ENCODE assay signal across 13 cellular contexts in the genomic region with DNA sequence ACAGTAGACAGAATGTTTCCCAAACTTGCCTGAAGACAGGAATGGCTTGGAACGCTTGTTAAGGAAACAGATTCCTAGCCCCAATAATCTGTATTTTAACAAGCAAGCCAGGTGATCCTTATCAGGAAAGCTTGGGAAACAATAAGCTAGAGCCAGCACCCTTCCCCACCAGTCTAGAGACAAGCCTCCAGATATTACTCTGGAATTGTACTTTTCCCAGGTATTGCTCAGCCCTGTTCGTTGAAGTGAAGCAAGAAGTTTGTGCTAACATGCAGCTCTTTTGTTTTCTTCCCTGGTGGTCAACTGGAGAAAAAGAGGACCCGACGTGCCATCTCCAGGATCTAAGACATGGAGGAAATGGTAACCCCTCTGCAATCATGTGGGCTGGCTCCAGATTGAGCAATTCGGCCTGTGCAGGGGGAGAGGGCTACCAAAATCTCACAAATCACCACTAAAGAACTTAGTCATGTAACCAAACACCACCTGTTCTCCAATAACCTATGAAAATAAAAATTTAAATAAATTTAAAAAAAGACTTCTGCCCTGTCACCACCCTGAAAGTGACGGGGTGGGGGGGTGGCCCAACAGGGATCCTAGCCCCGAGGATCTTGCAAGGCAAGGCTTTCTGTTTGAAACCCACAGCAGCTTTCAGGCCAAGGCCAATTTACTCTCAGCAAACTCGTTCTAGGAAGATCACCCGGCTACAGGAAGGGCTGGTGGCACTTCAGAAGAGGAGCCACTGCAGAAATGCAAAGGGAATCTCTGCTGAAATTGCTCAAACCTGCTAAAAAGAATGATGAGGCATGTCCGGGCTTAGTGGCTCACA. TPM values are rescaled to one million over a fixed set of nuclear protein-coding genes. Genes with fewer than 3 reads are reported as not detected.
DNase-seq lines count a peak whose midpoint lies in the region; ATAC-seq and TF ChIP-seq lines count a peak whose summit lies in the region.
"Had no signal": no experiment of that assay in that cellular context is flagged by ENCODE, and none has a peak within 500 bp of the region (broad histone marks: within the 10 kb centered on the region; RNA-seq: fewer than 3 reads in every experiment).

No MANE protein-coding gene starts in this region.

- H3K79me2 ChIP-seq in neural progenitor cell (ENCODE audit: low read depth), result no peaks in the 10 kb centered on the region

- no peak for ATAC-seq in activated T-cell treated with anti-CD3 and anti-CD28 coated beads, Interleukin-2, amount 50 U/mL, for 72 hours (replicated peaks in 1 of 2)

- no peak overlapping the region for H3K9ac ChIP-seq in neural progenitor cell

- H3K4me3 Mint-ChIP-seq in chondrocyte (ENCODE audit: unreplicated experiment) (no peak overlapping the region), neural progenitor cell (no peak overlapping the region)
- no peak overlapping the region for H3K4me3 Mint-ChIP-seq in activated T-cell treated with anti-CD3 and anti-CD28 coated beads, Interleukin-2, amount 50 U/mL, for 72 hours
- H3K4me3 Mint-ChIP-seq: activated CD4-positive, alpha-beta memory T cell treated with anti-CD3 and anti-CD28 coated beads for 36 hours had no signal

- no peaks in the 10 kb centered on the region for H3K27me3 Mint-ChIP-seq in chondrocyte (ENCODE audit: low read depth)
- no peaks in the 10 kb centered on the region for H3K27me3 Mint-ChIP-seq in neural progenitor cell (ENCODE audit: insufficient read depth, low read depth)
- H3K27me3 Mint-ChIP-seq in activated T-cell treated with anti-CD3 and anti-CD28 coated beads, Interleukin-2, amount 50 U/mL, for 72 hours (ENCODE audit: low read depth), result no peaks in the 10 kb centered on the region

- no peaks in the 10 kb centered on the region for H4K20me1 ChIP-seq in neural progenitor cell (ENCODE audit: low read depth)

- H3K4me3 ChIP-seq in LNCaP clone FGC (ENCODE audit: low read depth, low read length), result peak overlapping the region; percentile 6
- H3K4me3 ChIP-seq in neural progenitor cell, result no peak overlapping the region
- H3K4me3 ChIP-seq: vagina had no signal

- H3K36me3 Mint-ChIP-seq in chondrocyte (ENCODE audit: low read depth), result peaks cover 1% of the 10 kb centered on the region
- no peaks in the 10 kb centered on the region for H3K36me3 Mint-ChIP-seq in neural progenitor cell
- no peaks in the 10 kb centered on the region for H3K36me3 Mint-ChIP-seq in activated T-cell treated with anti-CD3 and anti-CD28 coated beads, Interleukin-2, amount 50 U/mL, for 72 hours (ENCODE audit: insufficient read depth in 2 of 2)
- H3K36me3 Mint-ChIP-seq: activated CD4-positive, alpha-beta memory T cell treated with anti-CD3 and anti-CD28 coated beads for 36 hours had no signal

- no peak overlapping the region for H2AFZ ChIP-seq in neural progenitor cell (replicated peaks)

- no peaks in the 10 kb centered on the region for H3K9me3 ChIP-seq in neural progenitor cell (ENCODE audit: low read depth)
- H3K9me3 ChIP-seq: vagina had no signal

- DNase-seq in Caki2 (ENCODE audit: low read depth) (peak; percentile 27), LNCaP clone FGC (ENCODE audit: low read depth) (peak; percentile 74), chondrocyte (ENCODE audit: low spot score) (no peak), neural progenitor cell (ENCODE audit: low spot score) (no peak), NCI-H1436 (lab: John Stamatoyannopoulos, UW) (no peak), COLO829 (ENCODE audit: low spot score) (no peak), DMS114 treated with DMSO at 0.1 percent for 48 hours (lab: John Stamatoyannopoulos, UW; ENCODE audit: unreplicated experiment) (no peak)
- no peak for DNase-seq in activated T-cell treated with anti-CD3 and anti-CD28 coated beads, Interleukin-2, amount 50 U/mL, for 72 hours
- DNase-seq: activated CD4-positive, alpha-beta memory T cell treated with anti-CD3 and anti-CD28 coated beads for 36 hours; activated naive CD4-positive, alpha-beta T cell treated with anti-CD3 and anti-CD28 coated beads, Interleukin-2, amount 50 U/mL, for 16 hours; NCI-H2171; T-helper 1 cell had no signal

- TF ChIP-seq CTCF in LNCaP clone FGC (IDR thresholded peaks at IDR 0.05; ENCODE audit: control insufficient read depth, extremely low read depth, insufficient read depth) (no peak), chondrocyte (IDR thresholded peaks at IDR 0.05) (no peak), neural progenitor cell (IDR thresholded peaks at IDR 0.05) (no peak)

- no peak overlapping the region for H3K27ac ChIP-seq in neural progenitor cell
- H3K27ac ChIP-seq: vagina had no signal

- H3K36me3 ChIP-seq in neural progenitor cell, result no peaks in the 10 kb centered on the region
- H3K36me3 ChIP-seq: vagina had no signal

- H3K4me1 ChIP-seq in neural progenitor cell, result peaks cover 81% of the 10 kb centered on the region

- H3K4me1 Mint-ChIP-seq in chondrocyte (ENCODE audit: low read depth), result peaks cover 92% of the 10 kb centered on the region
- peaks cover 93% of the 10 kb centered on the region for H3K4me1 Mint-ChIP-seq in neural progenitor cell
- no peaks in the 10 kb centered on the region for H3K4me1 Mint-ChIP-seq in activated T-cell treated with anti-CD3 and anti-CD28 coated beads, Interleukin-2, amount 50 U/mL, for 72 hours (ENCODE audit: low read depth)

- in situ Hi-C loops in Caki2 (cut with HindIII; ENCODE audit: low pct_unique_long_range_greater_than_20kb, low sequenced_read_pairs), result no loop called here

- peak overlapping the region; percentile 20 for H3K4me2 ChIP-seq in neural progenitor cell

- no peaks in the 10 kb centered on the region for H3K27me3 ChIP-seq in neural progenitor cell
- H3K27me3 ChIP-seq: vagina had no signal

- H3K27ac Mint-ChIP-seq in chondrocyte (ENCODE audit: unreplicated experiment) (peak overlapping the region; percentile 94), neural progenitor cell (peak overlapping the region; percentile 87)
- H3K27ac Mint-ChIP-seq in activated T-cell treated with anti-CD3 and anti-CD28 coated beads, Interleukin-2, amount 50 U/mL, for 72 hours, result no peak overlapping the region
- H3K27ac Mint-ChIP-seq: activated CD4-positive, alpha-beta memory T cell treated with anti-CD3 and anti-CD28 coated beads for 36 hours had no signal

- H3K9me3 Mint-ChIP-seq in chondrocyte (ENCODE audit: low read depth), result no peaks in the 10 kb centered on the region
- H3K9me3 Mint-ChIP-seq in neural progenitor cell, result no peaks in the 10 kb centered on the region
- no peaks in the 10 kb centered on the region for H3K9me3 Mint-ChIP-seq in activated T-cell treated with anti-CD3 and anti-CD28 coated beads, Interleukin-2, amount 50 U/mL, for 72 hours
- H3K9me3 Mint-ChIP-seq: activated CD4-positive, alpha-beta memory T cell treated with anti-CD3 and anti-CD28 coated beads for 36 hours had no signal

- H3F3A ChIP-seq in neural progenitor cell (ENCODE audit: low read depth), result peaks cover 54% of the 10 kb centered on the region

RNA-seq across cellular contexts. Expression of a gene that starts 48.6 kb away (rescaled TPM):
- 32.0 and 33.6 TPM in 2 replicates for total RNA-seq in Caki2 (2014; rRNA removed; shearing (Covaris generic); ENCODE audit: low replicate concordance)
- total RNA-seq in chondrocyte (19.6 to 25.1 TPM (median 23.8 TPM) in 3 replicates), neural progenitor cell (ENCODE audit: low replicate concordance) (1.1 and 4.1 TPM in 2 replicates)
- total RNA-seq in activated T-cell treated with anti-CD3 and anti-CD28 coated beads, Interleukin-2, amount 50 U/mL, for 72 hours, result 1 to 10 TPM; 1.0 to 1.6 TPM

Comparison
In these comparisons a context has a peak if more than half of its experiments do, and no peak if none do; other contexts are left out.
1. DNase-seq: peak in Caki2 (single experiment) and LNCaP clone FGC (single experiment); none in chondrocyte (single experiment), neural progenitor cell (single experiment), NCI-H1436 (single experiment), COLO829 (single experiment), DMS114 treated with DMSO at 0.1 percent for 48 hours (single experiment) and activated T-cell treated with anti-CD3 and anti-CD28 coated beads, Interleukin-2, amount 50 U/mL, for 72 hours (0 of 2).